In the genomic region with DNA sequence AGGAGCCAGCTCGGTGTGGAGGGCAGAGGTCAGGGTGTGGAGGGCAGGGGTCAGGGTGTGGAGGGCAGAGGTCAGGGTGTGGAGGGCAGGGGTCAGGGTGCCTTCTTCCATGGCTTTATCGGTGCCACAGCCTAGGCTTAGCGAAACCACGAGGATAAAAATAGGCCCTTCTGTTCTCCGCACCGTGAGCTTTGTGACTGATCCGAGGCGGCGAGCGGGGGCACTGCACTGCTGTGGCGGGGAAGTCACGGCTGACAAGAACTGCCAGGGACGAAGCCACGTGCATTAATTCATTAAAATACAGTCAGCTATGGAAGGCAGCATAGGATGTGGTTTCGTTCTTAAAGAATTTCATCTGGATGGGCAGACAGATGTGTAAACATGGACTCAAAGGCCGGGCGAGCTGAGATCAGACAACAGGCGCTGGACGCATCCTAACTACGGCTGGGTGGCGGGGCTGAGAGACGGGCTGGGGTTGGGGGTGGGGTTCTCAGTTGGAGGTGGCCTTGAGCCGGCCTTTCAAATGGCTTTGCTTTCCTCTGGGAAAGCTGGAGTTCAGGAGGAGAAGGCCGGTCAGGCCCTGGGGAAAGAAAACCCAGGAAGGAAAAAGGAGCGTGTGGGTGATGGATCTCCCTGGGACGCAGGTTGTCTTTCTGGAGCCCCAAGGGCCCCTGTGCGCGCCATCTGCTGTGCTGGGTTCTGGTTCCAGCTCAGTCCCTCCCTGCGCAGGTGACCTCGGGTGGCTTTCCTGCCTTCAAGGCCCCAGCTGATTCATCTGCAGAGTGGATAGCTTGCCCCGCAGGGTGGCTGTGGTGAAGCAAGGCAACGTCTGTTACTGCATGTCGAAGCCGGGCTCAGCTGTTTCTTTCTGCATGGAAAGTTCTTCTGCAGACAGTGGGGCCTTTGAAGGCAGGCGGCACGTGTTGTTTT, we compare ENCODE assay signal across 1 cellular context.
TF ChIP-seq lines count a peak whose summit lies in the region.

No MANE protein-coding gene starts in this region.

TF ChIP-seq in H1, 55 proteins besides CTCF, POLR2A, EP300 and RAD21:
- TF ChIP-seq, protein P1, sequence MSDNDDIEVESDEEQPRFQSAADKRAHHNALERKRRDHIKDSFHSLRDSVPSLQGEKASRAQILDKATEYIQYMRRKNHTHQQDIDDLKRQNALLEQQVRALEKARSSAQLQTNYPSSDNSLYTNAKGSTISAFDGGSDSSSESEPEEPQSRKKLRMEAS (IDR thresholded peaks at IDR 0.05): 0 out of 2 replicates have a peak, but pooled peaks have one; percentile 7
- TF ChIP-seq RBBP5 (IDR thresholded peaks at IDR 0.05; ENCODE audit: borderline replicate concordance, low read depth, low read length) (0 out of 2 replicates have a peak, but pooled peaks have one; percentile 42), ZNF274 (IDR thresholded peaks at IDR 0.05; ENCODE audit: borderline replicate concordance, extremely low read depth, low read length) (no peak), BRCA1 (IDR thresholded peaks at IDR 0.05; ENCODE audit: low read depth, low read length) (no peak), HDAC2 (IDR thresholded peaks at IDR 0.05; ENCODE audit: borderline replicate concordance in 1 of 2, low read depth in 2 of 2, low read length in 2 of 2) (no peak)
TF ChIP-seq in H1: peak in this region for 2.
